Comparison of ENCODE assay signal across 2 cellular contexts in genomic region chr1:226545806-226546596, GRCh38.
TF ChIP-seq lines count a peak whose summit lies in the region.

No MANE protein-coding gene starts in this region.

TF ChIP-seq in HEK293, 187 proteins besides CTCF, POLR2A, EP300 and RAD21:
- peak; percentile 25; the same call in 1 of the 2 replicates for TF ChIP-seq ZFHX2 (tag by site-specific recombination; conservative IDR thresholded peaks at IDR 0.05)
- no peak for TF ChIP-seq ZNF140 (tag by site-specific recombination; IDR thresholded peaks at IDR 0.05)
- TF ChIP-seq ZNF341 (tag by site-specific recombination; IDR thresholded peaks at IDR 0.05; ENCODE audit: low read depth), result peak; percentile 44; the same call in 1 of the 2 replicates
- TF ChIP-seq ZNF555 (tag by site-specific recombination; conservative IDR thresholded peaks at IDR 0.05), result no peak
- no peak for TF ChIP-seq ZBTB6 (tag by site-specific recombination; IDR thresholded peaks at IDR 0.05)
- no peak for TF ChIP-seq ZNF449 (tag by site-specific recombination; IDR thresholded peaks at IDR 0.05)
- TF ChIP-seq ZNF692 (tag by site-specific recombination; IDR thresholded peaks at IDR 0.05), result no peak
- no peak for TF ChIP-seq ZNF324 (tag by site-specific recombination; IDR thresholded peaks at IDR 0.05)
- no peak for TF ChIP-seq HOXC10 (CRISPR knock-in tag; IDR thresholded peaks at IDR 0.05)
- TF ChIP-seq ZBTB7A (tag by site-specific recombination; IDR thresholded peaks at IDR 0.05; ENCODE audit: low read depth), result no peak

TF ChIP-seq in K562, 482 proteins besides CTCF, POLR2A, EP300 and RAD21:
- TF ChIP-seq KDM1A (IDR thresholded peaks at IDR 0.05), result no peak
- no peak for TF ChIP-seq HDAC6 (IDR thresholded peaks at IDR 0.05; ENCODE audit: low read depth, low read length)
- peak; percentile 42 for TF ChIP-seq USF2 (CRISPR knock-in tag; IDR thresholded peaks at IDR 0.05)
- TF ChIP-seq ZNF584 (CRISPR knock-in tag; IDR thresholded peaks at IDR 0.05; ENCODE audit: low read depth), result no peak
- no peak for TF ChIP-seq TCF15 (CRISPR knock-in tag; IDR thresholded peaks at IDR 0.05)
- TF ChIP-seq CAMTA2 (CRISPR knock-in tag; conservative IDR thresholded peaks at IDR 0.05), result no peak
TF ChIP-seq in K562: peak in this region for 1.
